8 cellular contexts compared by ENCODE assay signal in genomic region chr14:93042968-93043940, GRCh38.
DNase-seq lines count a peak whose midpoint lies in the region; ATAC-seq, FAIRE-seq and TF ChIP-seq lines count a peak whose summit lies in the region.

No MANE protein-coding gene starts in this region.

- peak overlapping the region; percentile 48 for H3K27ac ChIP-seq in HepG2 (ENCODE audit: extremely low read length, insufficient read depth, low read length)

- H3K27ac Mint-ChIP-seq in stimulated activated naive CD8-positive, alpha-beta T cell treated with anti-CD3 and anti-CD28 coated beads, Interleukin-15, Interleukin-2, amounts not matched to agents 100 ng/mL and 50 ng/mL, for 24 hours: peak overlapping the region; percentile 55

- in situ Hi-C loops in astrocyte of the spinal cord (cut with HindIII; ENCODE audit: low sequenced_read_pairs): no loop called here
- in situ Hi-C loops in HepG2 (cut with HindIII; ENCODE audit: extremely low pct_ligation_motif_present, low pct_unique_long_range_greater_than_20kb): no loop called here

- no peaks in the 10 kb centered on the region for H3K36me3 ChIP-seq in HepG2 (replicated peaks in 1 of 2; ENCODE audit: control insufficient read depth in 1 of 2, insufficient read depth in 2 of 2, low read length in 2 of 2)

- no peak overlapping the region for H3K4me3 Mint-ChIP-seq in stimulated activated naive CD8-positive, alpha-beta T cell treated with anti-CD3 and anti-CD28 coated beads, Interleukin-15, Interleukin-2, amounts not matched to agents 100 ng/mL and 50 ng/mL, for 24 hours

- peak; percentile 92 for FAIRE-seq in HepG2 (lab: Jason Lieb, UNC)

- H3K4me2 ChIP-seq in HepG2 (ENCODE audit: low read depth, low read length): peak overlapping the region; percentile 41

- peaks cover 84% of the 10 kb centered on the region for H3K4me1 Mint-ChIP-seq in stimulated activated naive CD8-positive, alpha-beta T cell treated with anti-CD3 and anti-CD28 coated beads, Interleukin-15, Interleukin-2, amounts not matched to agents 100 ng/mL and 50 ng/mL, for 24 hours (ENCODE audit: low read depth)

- BruUV-seq in HepG2 (replicated peaks; lab: Mats Ljungman, UMichigan): no TSS peak

- intact Hi-C loops in HepG2 (cut with micrococcal nuclease; ENCODE audit: unreplicated experiment): no loop called here

- TF ChIP-seq EP300 in HepG2 (IDR thresholded peaks at IDR 0.05; ENCODE audit: low read depth in 2 of 2, low read length in 2 of 2) (peak in 1 of 2 experiments; percentile 74; a peak in 2 of 4 replicates), HepG2 (CRISPR knock-in tag; IDR thresholded peaks at IDR 0.05; ENCODE audit: borderline replicate concordance) (peak; percentile 67; the same call in 1 of the 2 replicates)

- peaks cover 12% of the 10 kb centered on the region for H3K36me3 Mint-ChIP-seq in stimulated activated naive CD8-positive, alpha-beta T cell treated with anti-CD3 and anti-CD28 coated beads, Interleukin-15, Interleukin-2, amounts not matched to agents 100 ng/mL and 50 ng/mL, for 24 hours (ENCODE audit: low read depth)

- no peaks in the 10 kb centered on the region for H4K20me1 ChIP-seq in HepG2 (ENCODE audit: insufficient read depth, low read length)

- H3K27me3 Mint-ChIP-seq in stimulated activated naive CD8-positive, alpha-beta T cell treated with anti-CD3 and anti-CD28 coated beads, Interleukin-15, Interleukin-2, amounts not matched to agents 100 ng/mL and 50 ng/mL, for 24 hours: no peaks in the 10 kb centered on the region

- ATAC-seq in stimulated activated naive CD8-positive, alpha-beta T cell treated with anti-CD3 and anti-CD28 coated beads, Interleukin-15, Interleukin-2, amounts not matched to agents 100 U/mL and 50 U/mL, for 24 hours: no peak
- ATAC-seq in HepG2 (peak; percentile 86), GM19452 (IDR thresholded peaks at IDR 0.05; ENCODE audit: unreplicated experiment) (no peak), GM21515 (IDR thresholded peaks at IDR 0.05; ENCODE audit: unreplicated experiment) (no peak)

- CTCF ChIA-PET in HepG2 (lab: Yijun Ruan, JAX; ENCODE audit: low intra/inter-chr PET ratio, low total read pairs): no interaction called here

- no peak overlapping the region; the same call in 1 of the 2 replicates for H3K9ac ChIP-seq in HepG2 (ENCODE audit: insufficient read depth, low read depth, low read length)

- peak in 1 of 2 experiments; percentile 29; a peak in 1 of 4 replicates for TF ChIP-seq POLR2A in HepG2 (IDR thresholded peaks at IDR 0.05; ENCODE audit: insufficient read depth in 1 of 2, low read depth in 2 of 2, low read length in 2 of 2)

- H3K4me3 ChIP-seq in astrocyte of the spinal cord (ENCODE audit: low read depth, low read length) (no peak overlapping the region), HepG2 (replicated peaks in 1 of 3; ENCODE audit: insufficient read depth in 1 of 3, low read depth in 2 of 3, low read length in 3 of 3) (peak overlapping the region in 1 of 3 experiments; percentile 19; a peak in 1 of 6 replicates)

- TF ChIP-seq CTCF in astrocyte of the spinal cord (IDR thresholded peaks at IDR 0.05; ENCODE audit: low read depth, low read length): no peak
- TF ChIP-seq CTCF in HepG2 (CRISPR knock-in tag; IDR thresholded peaks at IDR 0.05): no peak

- H2AFZ ChIP-seq in HepG2 (ENCODE audit: low read length): no peak overlapping the region

- POLR2A ChIA-PET in HepG2 (lab: Yijun Ruan, JAX): no interaction called here

- peaks cover 85% of the 10 kb centered on the region for H3K4me1 ChIP-seq in HepG2 (ENCODE audit: insufficient read depth, low read length)

- no peaks in the 10 kb centered on the region for H3K27me3 ChIP-seq in HepG2 (ENCODE audit: control insufficient read depth in 1 of 2, insufficient read depth in 2 of 2, low read length in 2 of 2)

- H3K9me3 Mint-ChIP-seq in stimulated activated naive CD8-positive, alpha-beta T cell treated with anti-CD3 and anti-CD28 coated beads, Interleukin-15, Interleukin-2, amounts not matched to agents 100 ng/mL and 50 ng/mL, for 24 hours: no peaks in the 10 kb centered on the region

- no peaks in the 10 kb centered on the region for H3K9me3 ChIP-seq in HepG2 (ENCODE audit: low read length)

- no peaks in the 10 kb centered on the region for H3K79me2 ChIP-seq in HepG2 (ENCODE audit: insufficient read depth, low read length)

- no peak for TF ChIP-seq RAD21 in HepG2 (CRISPR knock-in tag; IDR thresholded peaks at IDR 0.05)

- WGBS in HepG2 (ENCODE audit: low lambda C conversion rate): 45% methylated on average over 9 of the region's 13 CpGs

- no peak for DNase-seq in stimulated activated naive CD8-positive, alpha-beta T cell treated with anti-CD3 and anti-CD28 coated beads, Interleukin-15, Interleukin-2, amounts not matched to agents 100 U/mL and 50 U/mL, for 24 hours
- DNase-seq in astrocyte of the spinal cord (ENCODE audit: low read depth, low spot score) (peak; percentile 74), HepG2 (ENCODE audit: low spot score) (peak; percentile 90), NCI-H526 (lab: John Stamatoyannopoulos, UW) (no peak), NCI-H128 (lab: John Stamatoyannopoulos, UW; ENCODE audit: unreplicated experiment) (no peak)

TF ChIP-seq in HepG2, 621 proteins besides CTCF, POLR2A, EP300 and RAD21 (continues in another document):
- TF ChIP-seq TAF15 (IDR thresholded peaks at IDR 0.05; ENCODE audit: low read depth, low read length, poor library complexity, severe bottlenecking): no peak
- TF ChIP-seq ZNF33A (CRISPR knock-in tag; IDR thresholded peaks at IDR 0.05; ENCODE audit: borderline replicate concordance): no peak
- TF ChIP-seq GABPB1 (CRISPR knock-in tag; IDR thresholded peaks at IDR 0.05): no peak
- TF ChIP-seq RXRA (CRISPR knock-in tag; IDR thresholded peaks at IDR 0.05): peak; percentile 87
- no peak for TF ChIP-seq RNF219 (CRISPR knock-in tag; IDR thresholded peaks at IDR 0.05)
- TF ChIP-seq NR2F6 (IDR thresholded peaks at IDR 0.05): peak; percentile 58
- peak; percentile 73 for TF ChIP-seq NR2F6 (CRISPR knock-in tag; IDR thresholded peaks at IDR 0.05)
- TF ChIP-seq PBX3 (CRISPR knock-in tag; IDR thresholded peaks at IDR 0.05; ENCODE audit: borderline replicate concordance): no peak
- peak; percentile 24; the same call in 1 of the 2 replicates for TF ChIP-seq CEBPG (CRISPR knock-in tag; IDR thresholded peaks at IDR 0.05)

Comparison
In these comparisons a context has a peak if more than half of its experiments do, and no peak if none do; other contexts are left out.
1. DNase-seq: peak in astrocyte of the spinal cord (single experiment) and HepG2 (single experiment); none in stimulated activated naive CD8-positive, alpha-beta T cell treated with anti-CD3 and anti-CD28 coated beads, Interleukin-15, Interleukin-2, amounts not matched to agents 100 U/mL and 50 U/mL, for 24 hours (single experiment), NCI-H526 (0 of 2) and NCI-H128 (single experiment).